ENCODE assay signal across 18 cellular contexts in genomic region chr10:119364941-119365340, GRCh38.
DNase-seq lines count a peak whose midpoint lies in the region; ATAC-seq, FAIRE-seq and TF ChIP-seq lines count a peak whose summit lies in the region.
"Had no signal": no experiment of that assay in that cellular context is flagged by ENCODE, and none has a peak within 500 bp of the region (broad histone marks: within the 10 kb centered on the region; RNA-seq: fewer than 3 reads in every experiment).

No MANE protein-coding gene starts in this region.

- H3K9me3 Mint-ChIP-seq in activated T-cell treated with anti-CD3 and anti-CD28 coated beads, Interleukin-2, amount 50 U/mL, for 72 hours = no peaks in the 10 kb centered on the region
- H3K9me3 Mint-ChIP-seq in activated T-cell treated with anti-CD3 and anti-CD28 coated beads, Interleukin-2, amount 50 U/mL, for 4 hours = no peaks in the 10 kb centered on the region

- H3K27me3 Mint-ChIP-seq in activated T-cell treated with anti-CD3 and anti-CD28 coated beads, Interleukin-2, amount 50 U/mL, for 72 hours (ENCODE audit: low read depth) = no peaks in the 10 kb centered on the region
- no peaks in the 10 kb centered on the region for H3K27me3 Mint-ChIP-seq in activated T-cell treated with anti-CD3 and anti-CD28 coated beads, Interleukin-2, amount 50 U/mL, for 4 hours (ENCODE audit: low read depth)
- H3K27me3 Mint-ChIP-seq: activated CD4-positive, alpha-beta memory T cell treated with anti-CD3 and anti-CD28 coated beads, Interleukin-2, amount 10 ng/mL, durations not matched to agents 7 days and 5 days; naive B cell had no signal

- H3K9ac ChIP-seq in keratinocyte (ENCODE audit: control insufficient read depth, extremely low read depth, insufficient read depth, low read length) = no peak overlapping the region

- H3K27me3 ChIP-seq in keratinocyte (ENCODE audit: control insufficient read depth, extremely low read depth, insufficient read depth, low read length) = no peaks in the 10 kb centered on the region
- H3K27me3 ChIP-seq: uterus had no signal

- no peak for DNase-seq in activated T-cell treated with anti-CD3 and anti-CD28 coated beads, Interleukin-2, amount 50 U/mL, for 72 hours
- no peak for DNase-seq in activated T-cell treated with anti-CD3 and anti-CD28 coated beads, Interleukin-2, amount 50 U/mL, for 4 hours
- no peak for DNase-seq in cardiac fibroblast (ENCODE audit: low read depth in 2 of 2)
- no peak for DNase-seq in keratinocyte (ENCODE audit: low read depth, low spot score)
- DNase-seq in superior temporal gyrus (ENCODE audit: extremely low spot score) = peak; percentile 18
- DNase-seq in activated CD4-positive, alpha-beta T cell treated with anti-CD3 and anti-CD28 coated beads, Interleukin-2, amount 50 U/mL, for 4 hours = no peak
- DNase-seq in stimulated activated CD4-positive, alpha-beta T cell treated with anti-CD3 and anti-CD28 coated beads, Interleukin-12 subunit alpha, Interleukin-12 subunit beta, amount 100 ng/mL, for 4 hours = no peak
- DNase-seq: activated CD4-positive, alpha-beta memory T cell treated with anti-CD3 and anti-CD28 coated beads, Interleukin-2, amount 10 ng/mL, durations not matched to agents 7 days and 5 days; effector CD8-positive, alpha-beta T cell; glutamatergic neuron; naive B cell; NCI-H1092; uterus had no signal

- TF ChIP-seq CTCF in cardiac fibroblast (IDR thresholded peaks at IDR 0.05; ENCODE audit: low read depth, low read length) (peak; percentile 18), keratinocyte (optimal IDR thresholded peaks at IDR 0.05 in 1 of 3, IDR thresholded peaks at IDR 0.05 in 1 of 3, conservative IDR thresholded peaks at IDR 0.05 in 1 of 3; ENCODE audit: extremely low read depth in 1 of 3, insufficient read depth in 2 of 3, low read length in 3 of 3) (peak in 2 of 3 experiments; percentile 17 to 30)

- no peak for ATAC-seq in activated T-cell treated with anti-CD3 and anti-CD28 coated beads, Interleukin-2, amount 50 U/mL, for 72 hours (replicated peaks in 1 of 2)
- ATAC-seq in activated T-cell treated with anti-CD3 and anti-CD28 coated beads, Interleukin-2, amount 50 U/mL, for 4 hours = no peak
- ATAC-seq in GM18858 (IDR thresholded peaks at IDR 0.05; ENCODE audit: unreplicated experiment) = no peak
- ATAC-seq: HepG2 had no signal

- H3K4me3 Mint-ChIP-seq in activated T-cell treated with anti-CD3 and anti-CD28 coated beads, Interleukin-2, amount 50 U/mL, for 72 hours = no peak overlapping the region
- no peak overlapping the region for H3K4me3 Mint-ChIP-seq in activated T-cell treated with anti-CD3 and anti-CD28 coated beads, Interleukin-2, amount 50 U/mL, for 4 hours
- H3K4me3 Mint-ChIP-seq: activated CD4-positive, alpha-beta memory T cell treated with anti-CD3 and anti-CD28 coated beads, Interleukin-2, amount 10 ng/mL, durations not matched to agents 7 days and 5 days had no signal

- dilution Hi-C loops in keratinocyte (cut with MboI; ENCODE audit: extremely low pct_ligation_motif_present, low sequenced_read_pairs) = no loop called here

- no peak overlapping the region for H3K4me2 ChIP-seq in keratinocyte (ENCODE audit: control insufficient read depth, extremely low read depth, insufficient read depth, low read depth, low read length)

- peak overlapping the region; percentile 60 for H3K27ac Mint-ChIP-seq in activated T-cell treated with anti-CD3 and anti-CD28 coated beads, Interleukin-2, amount 50 U/mL, for 72 hours
- H3K27ac Mint-ChIP-seq: activated CD4-positive, alpha-beta memory T cell treated with anti-CD3 and anti-CD28 coated beads, Interleukin-2, amount 10 ng/mL, durations not matched to agents 7 days and 5 days had no signal

- H3K9me1 ChIP-seq in keratinocyte (ENCODE audit: control insufficient read depth, extremely low read depth, insufficient read depth, low read length) = no peaks in the 10 kb centered on the region

- H3K9me3 ChIP-seq in keratinocyte (ENCODE audit: control insufficient read depth, low read depth, low read length) = no peaks in the 10 kb centered on the region
- H3K9me3 ChIP-seq: uterus had no signal

- no peak overlapping the region for H3K4me3 ChIP-seq in cardiac fibroblast (replicated peaks in 1 of 2; ENCODE audit: low read depth in 2 of 2, low read length in 2 of 2)
- no peak overlapping the region for H3K4me3 ChIP-seq in keratinocyte (ENCODE audit: control insufficient read depth in 2 of 3, extremely low read depth in 1 of 3, insufficient read depth in 2 of 3, low read depth in 1 of 3, low read length in 3 of 3)
- H3K4me3 ChIP-seq: uterus had no signal

- FAIRE-seq in keratinocyte (lab: Jason Lieb, UNC) = no peak
- FAIRE-seq: A204.1, GM19239, HepG2, TTC549 had no signal

- peaks cover 0 to 4% of the 10 kb centered on the region in 2 donors for H3K36me3 Mint-ChIP-seq in activated T-cell treated with anti-CD3 and anti-CD28 coated beads, Interleukin-2, amount 50 U/mL, for 72 hours (ENCODE audit: insufficient read depth in 2 of 2)
- peaks cover 13% of the 10 kb centered on the region for H3K36me3 Mint-ChIP-seq in activated T-cell treated with anti-CD3 and anti-CD28 coated beads, Interleukin-2, amount 50 U/mL, for 4 hours (ENCODE audit: insufficient read depth)

- peaks cover 7% of the 10 kb centered on the region for H3K4me1 Mint-ChIP-seq in activated T-cell treated with anti-CD3 and anti-CD28 coated beads, Interleukin-2, amount 50 U/mL, for 72 hours (ENCODE audit: low read depth)
- H3K4me1 Mint-ChIP-seq in activated T-cell treated with anti-CD3 and anti-CD28 coated beads, Interleukin-2, amount 50 U/mL, for 4 hours (ENCODE audit: low read depth) = peaks cover 7% of the 10 kb centered on the region

- no peaks in the 10 kb centered on the region for H3K36me3 ChIP-seq in keratinocyte (ENCODE audit: control insufficient read depth in 2 of 2, extremely low read depth in 1 of 2, insufficient read depth in 2 of 2, low read length in 2 of 2)
- H3K36me3 ChIP-seq: uterus had no signal

- no peak overlapping the region for H3K27ac ChIP-seq in keratinocyte (ENCODE audit: control insufficient read depth, insufficient read depth, low read length)

- H3K79me2 ChIP-seq in keratinocyte (ENCODE audit: control insufficient read depth, insufficient read depth, low read length) = no peaks in the 10 kb centered on the region

- no peak overlapping the region for H2AFZ ChIP-seq in keratinocyte (ENCODE audit: control insufficient read depth, low read length)

- H4K20me1 ChIP-seq in keratinocyte (ENCODE audit: control insufficient read depth, extremely low read depth, insufficient read depth, low read length) = no peaks in the 10 kb centered on the region

- no peaks in the 10 kb centered on the region for H3K4me1 ChIP-seq in keratinocyte (ENCODE audit: control insufficient read depth, extremely low read depth, insufficient read depth, low read length)
